2 cellular contexts compared by ENCODE assay signal in genomic region chr3:152858170-152858800, GRCh38.
TF ChIP-seq lines count a peak whose summit lies in the region.

No MANE protein-coding gene starts in this region.

TF ChIP-seq in liver, 16 proteins besides CTCF, POLR2A, EP300 and RAD21:
- TF ChIP-seq, protein P1, sequence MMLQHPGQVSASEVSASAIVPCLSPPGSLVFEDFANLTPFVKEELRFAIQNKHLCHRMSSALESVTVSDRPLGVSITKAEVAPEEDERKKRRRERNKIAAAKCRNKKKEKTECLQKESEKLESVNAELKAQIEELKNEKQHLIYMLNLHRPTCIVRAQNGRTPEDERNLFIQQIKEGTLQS (IDR thresholded peaks at IDR 0.05), result no peak
- TF ChIP-seq NR2F2 (IDR thresholded peaks at IDR 0.05), result peak; percentile 88

TF ChIP-seq in HepG2, 621 proteins besides CTCF, POLR2A, EP300 and RAD21:
- no peak for TF ChIP-seq NCOA2 (CRISPR knock-in tag; IDR thresholded peaks at IDR 0.05)
- no peak for TF ChIP-seq RFXANK (CRISPR knock-in tag; IDR thresholded peaks at IDR 0.05)
- TF ChIP-seq, protein P2, sequence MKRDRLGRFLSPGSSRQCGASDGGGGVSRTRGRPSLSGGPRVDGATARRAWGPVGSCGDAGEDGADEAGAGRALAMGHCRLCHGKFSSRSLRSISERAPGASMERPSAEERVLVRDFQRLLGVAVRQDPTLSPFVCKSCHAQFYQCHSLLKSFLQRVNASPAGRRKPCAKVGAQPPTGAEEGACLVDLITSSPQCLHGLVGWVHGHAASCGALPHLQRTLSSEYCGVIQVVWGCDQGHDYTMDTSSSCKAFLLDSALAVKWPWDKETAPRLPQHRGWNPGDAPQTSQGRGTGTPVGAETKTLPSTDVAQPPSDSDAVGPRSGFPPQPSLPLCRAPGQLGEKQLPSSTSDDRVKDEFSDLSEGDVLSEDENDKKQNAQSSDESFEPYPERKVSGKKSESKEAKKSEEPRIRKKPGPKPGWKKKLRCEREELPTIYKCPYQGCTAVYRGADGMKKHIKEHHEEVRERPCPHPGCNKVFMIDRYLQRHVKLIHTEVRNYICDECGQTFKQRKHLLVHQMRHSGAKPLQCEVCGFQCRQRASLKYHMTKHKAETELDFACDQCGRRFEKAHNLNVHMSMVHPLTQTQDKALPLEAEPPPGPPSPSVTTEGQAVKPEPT (CRISPR knock-in tag; IDR thresholded peaks at IDR 0.05; ENCODE audit: low read depth), result no peak
- no peak for TF ChIP-seq SMAD9 (CRISPR knock-in tag; IDR thresholded peaks at IDR 0.05)
- no peak for TF ChIP-seq GPN1 (CRISPR knock-in tag; IDR thresholded peaks at IDR 0.05; ENCODE audit: borderline replicate concordance)
- no peak for TF ChIP-seq CEBPB (IDR thresholded peaks at IDR 0.05; ENCODE audit: borderline replicate concordance, low read depth, low read length)
TF ChIP-seq in HepG2: peak in this region for 0.
